In genomic region chrX:45731448-45731847, GRCh38 we compare ENCODE assay signal across 21 cellular contexts.
"Had no signal": no experiment of that assay in that cellular context is flagged by ENCODE, and none has a peak within 500 bp of the region (broad histone marks: within the 10 kb centered on the region; RNA-seq: fewer than 3 reads in every experiment).

No MANE protein-coding gene starts in this region.

- H3K4me2 ChIP-seq: hepatocyte had no signal

- H3K9me3 ChIP-seq: esophagus muscularis mucosa, gastroesophageal sphincter, heart left ventricle, left lung, lower lobe of right lung had no signal

- DNase-seq: dermis blood vessel endothelial cell; dorsolateral prefrontal cortex; effector CD4-positive, alpha-beta T cell; effector memory CD4-positive, alpha-beta T cell; foreskin keratinocyte; heart left ventricle; hypothalamus; immature natural killer cell; islet precursor cell; left cardiac atrium; left lung; left ventricle myocardium superior; lower lobe of right lung; mesenchymal stem cell; naive thymus-derived CD4-positive, alpha-beta T cell had no signal

- H3K27ac ChIP-seq: coronary artery, dorsolateral prefrontal cortex, esophagus muscularis mucosa, foreskin keratinocyte, gastroesophageal sphincter, heart left ventricle, hepatocyte, left lung, lower lobe of right lung had no signal

- H3K79me2 ChIP-seq: hepatocyte had no signal

- ATAC-seq: foreskin keratinocyte; gastroesophageal sphincter; heart left ventricle; left cardiac atrium; left lung; left ventricle myocardium superior; lower lobe of right lung; naive thymus-derived CD4-positive, alpha-beta T cell had no signal

- FAIRE-seq: endothelial cell of umbilical vein, frontal cortex had no signal

- H3K36me3 ChIP-seq: esophagus muscularis mucosa, gastroesophageal sphincter, heart left ventricle, left lung, lower lobe of right lung had no signal

- H3K4me1 ChIP-seq: esophagus muscularis mucosa, foreskin keratinocyte, gastroesophageal sphincter, heart left ventricle, left lung, lower lobe of right lung had no signal

- H3K27me3 ChIP-seq: esophagus muscularis mucosa, foreskin keratinocyte, gastroesophageal sphincter, hepatocyte had no signal

- H2AFZ ChIP-seq: hepatocyte had no signal

- H3K4me3 ChIP-seq: coronary artery, dorsolateral prefrontal cortex, esophagus muscularis mucosa, gastroesophageal sphincter, heart left ventricle, hepatocyte, left lung, lower lobe of right lung had no signal
